Comparison of ENCODE assay signal across 21 cellular contexts in the genomic region with DNA sequence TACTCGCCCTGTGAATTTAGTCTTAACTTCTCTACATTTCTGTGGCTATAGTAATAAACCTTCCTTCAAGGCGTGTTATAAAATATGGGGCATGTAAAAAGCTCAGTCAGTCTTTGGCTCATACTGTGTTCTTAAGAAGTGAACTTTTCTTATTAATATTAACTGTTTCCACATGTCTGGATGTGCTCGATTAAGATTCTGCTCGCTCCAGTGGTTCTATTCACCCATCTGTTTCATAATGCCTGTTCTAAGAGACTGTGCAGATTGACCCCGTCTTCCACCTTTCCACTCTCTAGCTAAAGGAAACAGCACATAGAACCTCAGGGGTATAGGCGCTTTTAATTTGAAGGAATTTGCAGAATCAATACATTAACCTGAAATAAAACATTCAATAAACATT.
A peak's percentile ranks its signal among the peaks of the same experiment; 100 is the strongest.
DNase-seq lines count a peak whose midpoint lies in the region; ATAC-seq and TF ChIP-seq lines count a peak whose summit lies in the region.
"Had no signal": no experiment of that assay in that cellular context is flagged by ENCODE, and none has a peak within 500 bp of the region (broad histone marks: within the 10 kb centered on the region; RNA-seq: fewer than 3 reads in every experiment).

No MANE protein-coding gene starts in this region.

- H3K79me2 ChIP-seq in DOHH2 (ENCODE audit: control insufficient read depth, low read length) (no peaks in the 10 kb centered on the region), GM23248 (ENCODE audit: insufficient read depth) (no peaks in the 10 kb centered on the region)

- H3K27ac Mint-ChIP-seq in naive B cell = peak overlapping the region; percentile 22 to 78 (median 38)
- H3K27ac Mint-ChIP-seq in activated CD4-positive, alpha-beta memory T cell treated with anti-CD3 and anti-CD28 coated beads, Interleukin-2, amount 10 ng/mL, durations not matched to agents 7 days and 5 days = no peak overlapping the region
- H3K27ac Mint-ChIP-seq: activated naive CD4-positive, alpha-beta T cell treated with anti-CD3 and anti-CD28 coated beads for 36 hours; CD8-positive, alpha-beta T cell; T-helper 2 cell treated with Interferon-gamma antibody and Interleukin-4, amounts not matched to agents 5 μg/mL and 100 μg/mL, for 36 hours had no signal

- H3K4me1 Mint-ChIP-seq in naive B cell = peaks cover 34 to 53% (median 53%) of the 10 kb centered on the region in 3 donors
- no peaks in the 10 kb centered on the region for H3K4me1 Mint-ChIP-seq in activated CD4-positive, alpha-beta memory T cell treated with anti-CD3 and anti-CD28 coated beads, Interleukin-2, amount 10 ng/mL, durations not matched to agents 7 days and 5 days

- TF ChIP-seq POLR2A in esophagus muscularis mucosa (IDR thresholded peaks at IDR 0.05; ENCODE audit: low read depth) = no peak

- H2AFZ ChIP-seq in GM23248 = no peak overlapping the region

- no peak overlapping the region for H3K9ac ChIP-seq in SK-N-MC (ENCODE audit: insufficient read length)
- no peak overlapping the region for H3K9ac ChIP-seq in GM23248

- no peaks in the 10 kb centered on the region for H4K20me1 ChIP-seq in DOHH2 (ENCODE audit: control insufficient read depth, insufficient read depth, low read depth, low read length)
- H4K20me1 ChIP-seq in GM23248 (ENCODE audit: insufficient read depth) = no peaks in the 10 kb centered on the region

- H3K9me2 ChIP-seq in DOHH2 (replicated peaks; ENCODE audit: control insufficient read depth, low read length) = no peaks in the 10 kb centered on the region
- H3K9me2 ChIP-seq in GM23248 (ENCODE audit: insufficient read depth) = no peaks in the 10 kb centered on the region

- H3K27me3 Mint-ChIP-seq in naive B cell = no peaks in the 10 kb centered on the region
- H3K27me3 Mint-ChIP-seq in activated CD4-positive, alpha-beta memory T cell treated with anti-CD3 and anti-CD28 coated beads, Interleukin-2, amount 10 ng/mL, durations not matched to agents 7 days and 5 days = no peaks in the 10 kb centered on the region

- H3K36me3 ChIP-seq in DOHH2 (ENCODE audit: control insufficient read depth, low read length) (no peaks in the 10 kb centered on the region; the same call in 1 of the 2 replicates), SK-N-MC (ENCODE audit: insufficient read depth, low read length) (peaks cover 15% of the 10 kb centered on the region), esophagus muscularis mucosa (no peaks in the 10 kb centered on the region), GM23248 (ENCODE audit: low read depth) (no peaks in the 10 kb centered on the region)

- intact Hi-C loops in esophagus muscularis mucosa (cut with DNase I) = no loop called here

- peak overlapping the region in 4 of 8 donors; percentile 6 to 56 (median 28) for H3K4me3 Mint-ChIP-seq in naive B cell
- H3K4me3 Mint-ChIP-seq in activated CD4-positive, alpha-beta memory T cell treated with anti-CD3 and anti-CD28 coated beads, Interleukin-2, amount 10 ng/mL, durations not matched to agents 7 days and 5 days = no peak overlapping the region
- H3K4me3 Mint-ChIP-seq: activated naive CD4-positive, alpha-beta T cell treated with anti-CD3 and anti-CD28 coated beads for 36 hours; CD8-positive, alpha-beta T cell; T-helper 2 cell treated with Interferon-gamma antibody and Interleukin-4, amounts not matched to agents 5 μg/mL and 100 μg/mL, for 36 hours had no signal

- H3K27ac ChIP-seq in DOHH2 (ENCODE audit: low read depth, low read length) (no peak overlapping the region), SK-N-MC (peak overlapping the region; percentile 79; the same call in 1 of the 2 replicates), esophagus muscularis mucosa (replicated peaks in 1 of 4) (no peak overlapping the region), GM23248 (no peak overlapping the region)

- H3K4me2 ChIP-seq in DOHH2 (ENCODE audit: low read length) (peak overlapping the region; percentile 17), GM23248 (ENCODE audit: unreplicated experiment) (no peak overlapping the region)

- no peak for TF ChIP-seq EP300 in esophagus muscularis mucosa (IDR thresholded peaks at IDR 0.05)

- peaks cover 0 to 3% (median 0%) of the 10 kb centered on the region in 7 donors for H3K9me3 Mint-ChIP-seq in naive B cell
- no peaks in the 10 kb centered on the region for H3K9me3 Mint-ChIP-seq in activated CD4-positive, alpha-beta memory T cell treated with anti-CD3 and anti-CD28 coated beads, Interleukin-2, amount 10 ng/mL, durations not matched to agents 7 days and 5 days
- H3K9me3 Mint-ChIP-seq: activated naive CD4-positive, alpha-beta T cell treated with anti-CD3 and anti-CD28 coated beads for 36 hours; CD8-positive, alpha-beta T cell; T-helper 2 cell treated with Interferon-gamma antibody and Interleukin-4, amounts not matched to agents 5 μg/mL and 100 μg/mL, for 36 hours had no signal

- in situ Hi-C loops in GM23248 (cut with MboI) = no loop called here

- TF ChIP-seq CTCF in DOHH2 (IDR thresholded peaks at IDR 0.05; ENCODE audit: low read depth, low read length, poor library complexity, severe bottlenecking) (no peak), esophagus muscularis mucosa (IDR thresholded peaks at IDR 0.05) (no peak)

- peak; percentile 34 for ATAC-seq in GM19463 (IDR thresholded peaks at IDR 0.05; ENCODE audit: unreplicated experiment)
- no peak for ATAC-seq in naive B cell (ENCODE audit: low read depth in 2 of 2)
- ATAC-seq: CD8-positive, alpha-beta T cell; sciatic nerve had no signal

- WGBS in esophagus muscularis mucosa = 87% methylated on average over 6 of the region's 6 CpGs
- WGBS in GM23248 (ENCODE audit: low coverage in 1 of 2, low lambda C conversion rate in 2 of 2, missing lambda C conversion rate in 2 of 2), 2 experiments = 42 to 43% methylated on average over 6 of the region's 6 CpGs

- CTCF ChIA-PET in activated CD4-positive, alpha-beta memory T cell treated with anti-CD3 and anti-CD28 coated beads, Interleukin-2, amount 10 ng/mL, durations not matched to agents 7 days and 5 days (lab: Charles Lee) = interaction anchor here (1.1 kb wide), 1 partner anchor 176 kb away, joined by 3 read pairs; no protein-coding TSS in a partner anchor

- H3K4me3 ChIP-seq in DOHH2 (ENCODE audit: low read length) (no peak overlapping the region), SK-N-MC (peak overlapping the region; percentile 55), esophagus muscularis mucosa (no peak overlapping the region), GM23248 (no peak overlapping the region)

- peaks cover 8 to 16% of the 10 kb centered on the region in 2 donors for H3K36me3 Mint-ChIP-seq in naive B cell
- peaks cover 18% of the 10 kb centered on the region for H3K36me3 Mint-ChIP-seq in activated CD4-positive, alpha-beta memory T cell treated with anti-CD3 and anti-CD28 coated beads, Interleukin-2, amount 10 ng/mL, durations not matched to agents 7 days and 5 days (ENCODE audit: low read depth)

- peaks cover 3% of the 10 kb centered on the region; the same call in 1 of the 2 replicates for H3F3A ChIP-seq in DOHH2 (ENCODE audit: control insufficient read depth, insufficient read depth)
- no peaks in the 10 kb centered on the region for H3F3A ChIP-seq in GM23248 (ENCODE audit: insufficient read depth)

- DNase-seq in SK-N-MC (ENCODE audit: low read depth, low spot score) (peak; percentile 73), naive B cell (no peak), NOMO-1 treated with dmso at 0.1 percent for 144 hours (lab: John Stamatoyannopoulos, UW; ENCODE audit: unreplicated experiment) (no peak), esophagus muscularis mucosa (ENCODE audit: extremely low spot score) (no peak), GM23248 (no peak)
- DNase-seq in activated CD4-positive, alpha-beta memory T cell treated with anti-CD3 and anti-CD28 coated beads, Interleukin-2, amount 10 ng/mL, durations not matched to agents 7 days and 5 days = no peak
- DNase-seq: activated CD8-positive, alpha-beta memory T cell treated with anti-CD3 and anti-CD28 coated beads for 24 hours; activated naive CD4-positive, alpha-beta T cell treated with anti-CD3 and anti-CD28 coated beads for 36 hours; activated T-cell treated with anti-CD3 and anti-CD28 coated beads, Interleukin-2, amount 50 U/mL, for 48 hours; aorta; CD8-positive, alpha-beta T cell; erythroblast; NCI-H1092; NCI-H2081 treated with DMSO at 0.1 percent for 48 hours; NCI-H510A; NK-92 treated with Interleukin-12 subunit alpha and Interleukin-12 subunit beta, amount 100 ng/mL, for 24 hours; stimulated activated CD4-positive, alpha-beta T cell treated with anti-CD3 and anti-CD28 coated beads, Interleukin-15, amount 100 ng/mL, for 24 hours had no signal

- POLR2A ChIA-PET in activated CD4-positive, alpha-beta memory T cell treated with anti-CD3 and anti-CD28 coated beads, Interleukin-2, amount 10 ng/mL, durations not matched to agents 7 days and 5 days (lab: Charles Lee) = interaction anchor here (0.5 kb wide), 1 partner anchor 444 kb away, joined by 3 read pairs; no protein-coding TSS in a partner anchor

- no peaks in the 10 kb centered on the region for H3K9me3 ChIP-seq in DOHH2 (ENCODE audit: control insufficient read depth, insufficient read depth, low read length)
- H3K9me3 ChIP-seq in SK-N-MC (ENCODE audit: low read depth, low read length) = no peaks in the 10 kb centered on the region
- no peaks in the 10 kb centered on the region for H3K9me3 ChIP-seq in esophagus muscularis mucosa
- H3K9me3 ChIP-seq in GM23248 (ENCODE audit: low read depth) = no peaks in the 10 kb centered on the region

- H3K4me1 ChIP-seq in DOHH2 (ENCODE audit: control insufficient read depth, low read length) (peaks cover 50% of the 10 kb centered on the region), esophagus muscularis mucosa (no peaks in the 10 kb centered on the region), GM23248 (ENCODE audit: insufficient read depth) (no peaks in the 10 kb centered on the region)

- H3K27me3 ChIP-seq in DOHH2 (ENCODE audit: control insufficient read depth, low read length) (no peaks in the 10 kb centered on the region), esophagus muscularis mucosa (no peaks in the 10 kb centered on the region), GM23248 (replicated peaks; ENCODE audit: insufficient read depth) (no peaks in the 10 kb centered on the region)
